8 cellular contexts compared by ENCODE assay signal in genomic region chr22:22210375-22210774, GRCh38. TPM values are rescaled to one million over a fixed set of nuclear protein-coding genes. Genes with fewer than 3 reads are reported as not detected.
DNase-seq lines count a peak whose midpoint lies in the region; ATAC-seq, FAIRE-seq and TF ChIP-seq lines count a peak whose summit lies in the region.

No MANE protein-coding gene starts in this region.

- no peaks in the 10 kb centered on the region for H3K27me3 Mint-ChIP-seq in activated T-cell treated with anti-CD3 and anti-CD28 coated beads, Interleukin-2, amount 50 U/mL, for 24 hours

- FAIRE-seq in kidney (lab: Jason Lieb, UNC): no peak

- H3K36me3 ChIP-seq in BJ (ENCODE audit: control insufficient read depth, insufficient read depth, low read length) (no peaks in the 10 kb centered on the region), kidney (ENCODE audit: control insufficient read depth in 1 of 2, insufficient read depth in 2 of 2, low read length in 2 of 2) (no peaks in the 10 kb centered on the region), prostate gland (no peaks in the 10 kb centered on the region)

- TF ChIP-seq CTCF in BJ (IDR thresholded peaks at IDR 0.05; ENCODE audit: insufficient read depth, low read depth, low read length): no peak
- no peak for TF ChIP-seq CTCF in kidney (IDR thresholded peaks at IDR 0.05; ENCODE audit: borderline replicate concordance, extremely low read depth, insufficient read depth)
- TF ChIP-seq CTCF in prostate gland (IDR thresholded peaks at IDR 0.05): no peak

- peak overlapping the region; percentile 94 for H3K27ac Mint-ChIP-seq in activated T-cell treated with anti-CD3 and anti-CD28 coated beads, Interleukin-2, amount 50 U/mL, for 24 hours

- no peaks in the 10 kb centered on the region for H3K9me3 ChIP-seq in kidney (ENCODE audit: control insufficient read depth in 1 of 2, low read length in 2 of 2)
- no peaks in the 10 kb centered on the region for H3K9me3 ChIP-seq in prostate gland

- peak overlapping the region; percentile 71 to 78 for H3K27ac ChIP-seq in kidney (ENCODE audit: low read depth in 2 of 2, low read length in 2 of 2)
- no peak overlapping the region for H3K27ac ChIP-seq in prostate gland

- H3K4me3 ChIP-seq in BJ (ENCODE audit: low read depth, low read length) (no peak overlapping the region), kidney (ENCODE audit: low read length in 2 of 2) (no peak overlapping the region), prostate gland (no peak overlapping the region)

- H3K4me1 ChIP-seq in kidney (ENCODE audit: control insufficient read depth in 1 of 2, insufficient read depth in 1 of 2, low read depth in 1 of 2, low read length in 2 of 2): peaks cover 2 to 3% of the 10 kb centered on the region in 2 donors
- H3K4me1 ChIP-seq in prostate gland (replicated peaks): no peaks in the 10 kb centered on the region

- DNase-seq in BJ (ENCODE audit: low read depth) (peak; percentile 3), kidney (peak; percentile 78), prostate gland (ENCODE audit: low spot score) (no peak), NCI-H1417 (lab: John Stamatoyannopoulos, UW) (no peak), superior temporal gyrus (ENCODE audit: extremely low spot score) (no peak)
- peak; percentile 73 for DNase-seq in activated T-cell treated with anti-CD3 and anti-CD28 coated beads, Interleukin-2, amount 50 U/mL, for 24 hours

- CTCF ChIA-PET in BJ (lab: Yijun Ruan, JAX): interaction anchor here (0.6 to 2.0 kb wide), 7 partner anchors 9 to 254 kb away, joined by 3 to 5 read pairs (median 4); no protein-coding TSS in a partner anchor

- no peak for TF ChIP-seq POLR2A in prostate gland (IDR thresholded peaks at IDR 0.05)

- H3K9ac ChIP-seq in kidney (ENCODE audit: low read length in 2 of 2): peak overlapping the region in 1 of 2 donors; percentile 41

- intact Hi-C loops in kidney (cut with DNase I): no loop called here
- intact Hi-C loops in prostate gland (cut with DNase I): no loop called here

- H3K9me3 Mint-ChIP-seq in activated T-cell treated with anti-CD3 and anti-CD28 coated beads, Interleukin-2, amount 50 U/mL, for 24 hours: no peaks in the 10 kb centered on the region

- H3K4me1 Mint-ChIP-seq in activated T-cell treated with anti-CD3 and anti-CD28 coated beads, Interleukin-2, amount 50 U/mL, for 24 hours (ENCODE audit: low read depth): peaks cover 36% of the 10 kb centered on the region

- ATAC-seq in HG03442 (IDR thresholded peaks at IDR 0.05; ENCODE audit: unreplicated experiment) (peak; percentile 43), GM18861 (IDR thresholded peaks at IDR 0.05; ENCODE audit: unreplicated experiment) (no peak)

- peak overlapping the region; percentile 43 for H3K4me3 Mint-ChIP-seq in activated T-cell treated with anti-CD3 and anti-CD28 coated beads, Interleukin-2, amount 50 U/mL, for 24 hours

- H3K27me3 ChIP-seq in BJ (ENCODE audit: control insufficient read depth, insufficient read depth, low read length) (0 out of 2 replicates have a peak, but pooled peaks cover 2% of the 10 kb centered on the region), prostate gland (replicated peaks; ENCODE audit: insufficient read depth) (peaks cover 3% of the 10 kb centered on the region)

- 63% methylated on average over 4 of the region's 4 CpGs for WGBS in prostate gland

- POLR2A ChIA-PET in BJ (lab: Charles Lee): no interaction called here

- no peaks in the 10 kb centered on the region for H3K36me3 Mint-ChIP-seq in activated T-cell treated with anti-CD3 and anti-CD28 coated beads, Interleukin-2, amount 50 U/mL, for 24 hours (ENCODE audit: low read depth)

RNA-seq across cellular contexts. Expression of gene VPREB1, which starts 34.2 kb away (rescaled TPM):
- not detected in 2 replicates for polyA plus RNA-seq in BJ (2011; rRNA removed)
- polyA minus RNA-seq in BJ (2011; rRNA and poly(A)+ RNA removed): not detected in 2 replicates
- total RNA-seq in kidney: not detected
- polyA plus RNA-seq in kidney (ENCODE audit: insufficient read depth, low read depth, low replicate concordance): not detected
- not detected for total RNA-seq in prostate gland

Comparison
In these comparisons a context has a peak if more than half of its experiments do, and no peak if none do; other contexts are left out.
1. DNase-seq: peak in BJ (single experiment), activated T-cell treated with anti-CD3 and anti-CD28 coated beads, Interleukin-2, amount 50 U/mL, for 24 hours (single experiment) and kidney (single experiment); none in prostate gland (single experiment), NCI-H1417 (0 of 3) and superior temporal gyrus (single experiment).
2. H3K27ac ChIP-seq: peak in kidney (2 of 2); none in prostate gland (0 of 2).